In the genomic region with DNA sequence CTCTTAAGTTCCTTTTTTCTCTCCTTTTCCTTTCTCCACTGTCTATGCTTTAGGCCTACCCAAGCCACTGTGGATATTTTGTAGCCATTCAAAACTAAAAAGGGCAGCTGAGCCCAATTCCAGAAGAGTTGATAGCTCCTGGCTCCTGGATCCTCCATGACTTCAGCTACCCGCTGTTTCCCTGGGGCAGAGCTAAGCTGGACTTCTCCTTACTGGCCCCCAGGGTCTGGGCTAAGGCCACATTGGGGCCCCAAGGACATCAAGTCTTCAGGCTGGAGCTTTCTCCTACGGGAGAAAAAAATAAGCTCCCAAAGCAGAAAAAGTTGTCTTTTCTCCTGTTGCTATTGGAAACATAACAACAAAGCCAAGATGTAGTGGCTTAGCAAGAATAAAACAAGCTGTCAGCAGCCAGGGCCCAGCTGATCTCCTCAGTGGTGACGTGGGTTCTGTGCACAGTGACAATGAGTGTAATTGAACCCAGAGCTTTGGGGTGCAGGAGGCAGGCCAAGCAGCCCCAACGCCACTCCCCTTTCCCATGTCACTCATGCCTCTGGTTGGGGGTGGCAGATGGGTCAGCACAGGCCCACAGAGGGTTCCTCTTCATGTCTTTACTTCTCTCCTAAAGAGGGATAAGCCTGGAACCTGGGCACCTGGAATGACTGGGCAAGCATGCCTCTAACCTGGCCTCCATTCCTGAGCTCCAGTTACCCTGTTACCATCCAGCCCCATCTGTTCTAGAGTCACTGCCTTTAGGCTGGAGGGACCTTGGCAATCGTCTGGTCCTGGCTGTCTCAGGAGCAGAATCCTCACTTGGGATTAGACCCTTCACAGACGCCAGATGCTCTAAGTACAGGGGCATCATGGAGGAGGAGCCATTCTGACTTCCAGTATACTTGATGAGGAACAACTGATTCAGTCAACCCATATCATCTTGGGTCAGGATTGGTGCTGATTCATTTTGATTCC, we compare ENCODE assay signal across 12 cellular contexts.
A peak's percentile ranks its signal among the peaks of the same experiment; 100 is the strongest.
DNase-seq lines count a peak whose midpoint lies in the region; ATAC-seq and TF ChIP-seq lines count a peak whose summit lies in the region.
"Had no signal": no experiment of that assay in that cellular context is flagged by ENCODE, and none has a peak within 500 bp of the region (broad histone marks: within the 10 kb centered on the region; RNA-seq: fewer than 3 reads in every experiment).

No MANE protein-coding gene starts in this region.

- CTCF ChIA-PET in AG04449 (lab: Yijun Ruan, JAX) = interaction anchor here (1.6 kb wide), 1 partner anchor 10 kb away, joined by 4 read pairs; no protein-coding TSS in a partner anchor
- CTCF ChIA-PET in OCI-LY7 (lab: Charles Lee; ENCODE audit: unreplicated experiment) = no interaction called here

- H3K27ac ChIP-seq in OCI-LY7 (ENCODE audit: low read depth, low read length, poor library complexity, severe bottlenecking) = no peak overlapping the region
- peak overlapping the region in 1 of 2 donors; percentile 5 for H3K27ac ChIP-seq in ovary

- no peaks in the 10 kb centered on the region for H3K79me2 ChIP-seq in OCI-LY7 (ENCODE audit: insufficient read depth, low read depth, low read length)

- BruUV-seq in OCI-LY7 (replicated peaks; lab: Mats Ljungman, UMichigan) = no TSS peak

- intact Hi-C loops in OCI-LY7 (cut with micrococcal nuclease; ENCODE audit: unreplicated experiment) (no loop called here), ovary (cut with DNase I) (no loop called here)

- POLR2A ChIA-PET in AG04449 (lab: Yijun Ruan, JAX) (interaction anchor here (0.6 to 0.7 kb wide), 4 partner anchors 27 to 170 kb away, joined by 3 read pairs; no protein-coding TSS in a partner anchor), OCI-LY7 (lab: Charles Lee) (no interaction called here)

- H3K4me3 ChIP-seq in AG04449 (ENCODE audit: low read depth, low read length) (no peak overlapping the region), OCI-LY7 (ENCODE audit: low read depth, low read length, poor library complexity, severe bottlenecking) (no peak overlapping the region), fibroblast of the aortic adventitia (ENCODE audit: low read depth, low read length) (no peak overlapping the region), ovary (no peak overlapping the region)

- ATAC-seq in GM18519 (IDR thresholded peaks at IDR 0.05; ENCODE audit: low FRiP score, unreplicated experiment) (no peak), GM21528 (IDR thresholded peaks at IDR 0.05; ENCODE audit: low FRiP score, unreplicated experiment) (no peak)
- ATAC-seq: activated T-cell treated with anti-CD3 and anti-CD28 coated beads, Interleukin-2, amount 50 U/mL, for 72 hours; naive thymus-derived CD4-positive, alpha-beta T cell had no signal

- peak overlapping the region; percentile 61 for H3K4me2 ChIP-seq in OCI-LY7 (ENCODE audit: low read length)

- WGBS in ovary, 3 donors = 61 to 63% (median 61%) methylated on average over 6 of the region's 6 CpGs

- H3K9me3 ChIP-seq in OCI-LY7 (ENCODE audit: low read length) (peaks cover 15% of the 10 kb centered on the region), ovary (no peaks in the 10 kb centered on the region)
- H3K9me3 ChIP-seq: BE2C had no signal

- H3K9me2 ChIP-seq in OCI-LY7 (ENCODE audit: insufficient read depth, low read length) = no peaks in the 10 kb centered on the region

- H3K4me1 ChIP-seq in OCI-LY7 (ENCODE audit: insufficient read depth, low read length, poor library complexity, severe bottlenecking) (peaks cover 16% of the 10 kb centered on the region), ovary (ENCODE audit: insufficient read depth) (peaks cover 9% of the 10 kb centered on the region)
- H3K4me1 ChIP-seq: BE2C had no signal

- TF ChIP-seq CTCF in AG04449 (IDR thresholded peaks at IDR 0.05; ENCODE audit: insufficient read depth, low read length, missing control alignments) (no peak), OCI-LY7 (conservative IDR thresholded peaks at IDR 0.05; ENCODE audit: low read length) (no peak), fibroblast of the aortic adventitia (IDR thresholded peaks at IDR 0.05; ENCODE audit: insufficient read depth, low read length) (no peak), ovary (IDR thresholded peaks at IDR 0.05) (no peak)

- DNase-seq in AG04449 (ENCODE audit: low read depth, low spot score) (peak; percentile 42), OCI-LY7 (ENCODE audit: low spot score) (no peak), fibroblast of the aortic adventitia (ENCODE audit: low read depth) (peak; percentile 80), ovary (peak in 3 of 5 donors; percentile 57 to 69 (median 63)), HK-2 (ENCODE audit: unreplicated experiment) (no peak), NCI-H2029 treated with DMSO at 0.1 percent for 48 hours (lab: John Stamatoyannopoulos, UW) (no peak)
- DNase-seq: activated T-cell treated with anti-CD3 and anti-CD28 coated beads, Interleukin-2, amount 50 U/mL, for 72 hours; BE2C; naive thymus-derived CD4-positive, alpha-beta T cell; T-helper 2 cell had no signal

- no peaks in the 10 kb centered on the region for H3K27me3 ChIP-seq in ovary
- H3K27me3 ChIP-seq: BE2C had no signal

- H3K36me3 ChIP-seq in OCI-LY7 (ENCODE audit: insufficient read depth, low read length) = peaks cover 4% of the 10 kb centered on the region; the same call in 1 of the 2 replicates
- no peaks in the 10 kb centered on the region for H3K36me3 ChIP-seq in ovary
- H3K36me3 ChIP-seq: BE2C had no signal

- no peak for TF ChIP-seq POLR2A in ovary (IDR thresholded peaks at IDR 0.05)

- H2AFZ ChIP-seq in OCI-LY7 (ENCODE audit: low read length) = no peak overlapping the region

- peak; percentile 24 for TF ChIP-seq EP300 in ovary (IDR thresholded peaks at IDR 0.05)

- H4K20me1 ChIP-seq in OCI-LY7 (ENCODE audit: insufficient read depth, low read length) = no peaks in the 10 kb centered on the region

Comparison
In these comparisons a context has a peak if more than half of its experiments do, and no peak if none do; other contexts are left out.
1. DNase-seq: peak in AG04449 (single experiment), fibroblast of the aortic adventitia (single experiment) and ovary (3 of 5); none in OCI-LY7 (single experiment), HK-2 (single experiment) and NCI-H2029 treated with DMSO at 0.1 percent for 48 hours (single experiment).